Comparison of ENCODE assay signal across 18 cellular contexts in the genomic region with DNA sequence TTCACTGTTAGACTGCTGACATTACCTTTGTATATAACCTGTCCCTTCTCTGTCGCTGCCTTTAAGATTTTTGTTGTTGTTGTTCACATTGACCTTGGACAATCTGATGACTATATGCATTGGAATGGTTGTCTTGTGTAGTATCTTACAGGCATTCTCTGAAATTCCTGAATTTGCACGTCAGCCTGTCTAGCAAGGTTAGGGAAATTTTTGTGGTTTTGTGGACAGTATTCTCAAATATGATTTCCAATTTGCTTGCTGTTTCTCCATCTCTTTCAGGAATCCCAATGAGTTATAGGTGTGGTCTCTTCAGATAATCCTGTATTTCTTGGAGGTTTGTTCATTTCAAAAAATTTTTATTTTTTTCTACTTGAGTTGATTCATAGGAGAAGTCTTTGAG.
DNase-seq lines count a peak whose midpoint lies in the region; ATAC-seq and TF ChIP-seq lines count a peak whose summit lies in the region.
"Had no signal": no experiment of that assay in that cellular context is flagged by ENCODE, and none has a peak within 500 bp of the region (broad histone marks: within the 10 kb centered on the region; RNA-seq: fewer than 3 reads in every experiment).

No MANE protein-coding gene starts in this region.

- H3K27ac ChIP-seq in mammary epithelial cell (ENCODE audit: insufficient read depth, low read depth, low read length) (peak overlapping the region; percentile 70), mesenchymal stem cell (ENCODE audit: low read length, poor library complexity, severe bottlenecking) (peak overlapping the region; percentile 83)
- H3K27ac ChIP-seq: WERI-Rb-1 had no signal

- H2AFZ ChIP-seq in mammary epithelial cell (ENCODE audit: low read depth, low read length) (no peak overlapping the region), mesenchymal stem cell (ENCODE audit: low read depth, low read length) (no peak overlapping the region)

- in situ Hi-C loops in mammary epithelial cell (cut with MboI; ENCODE audit: low sequenced_read_pairs in 2 of 2): no loop called here

- H3K9me3 ChIP-seq in mammary epithelial cell (replicated peaks; ENCODE audit: insufficient read depth, low read length) (peaks cover 5% of the 10 kb centered on the region), mesenchymal stem cell (ENCODE audit: control insufficient read depth, low read length) (peaks cover 11% of the 10 kb centered on the region)

- H3K23ac ChIP-seq in mesenchymal stem cell (ENCODE audit: low read length in 2 of 2): no peak overlapping the region

- H2BK120ac ChIP-seq in mesenchymal stem cell (ENCODE audit: low read depth, low read length): no peak overlapping the region

- dilution Hi-C loops in mammary epithelial cell (cut with HindIII; ENCODE audit: low sequenced_read_pairs): no loop called here

- no peaks in the 10 kb centered on the region for H3K79me2 ChIP-seq in mammary epithelial cell (ENCODE audit: insufficient read depth, low read length)

- peaks cover 6% of the 10 kb centered on the region for H3K79me1 ChIP-seq in mesenchymal stem cell (replicated peaks; ENCODE audit: low read length, poor library complexity, severe bottlenecking)

- H3K4me1 ChIP-seq in mammary epithelial cell (ENCODE audit: insufficient read depth, low read length) (peaks cover 25% of the 10 kb centered on the region), mesenchymal stem cell (ENCODE audit: control insufficient read depth, insufficient read depth, low read depth, low read length) (peaks cover 7% of the 10 kb centered on the region)

- H3K14ac ChIP-seq in mesenchymal stem cell (ENCODE audit: low read length in 2 of 2): no peak overlapping the region

- H4K91ac ChIP-seq in mesenchymal stem cell (ENCODE audit: low read length): no peak overlapping the region

- H2AK5ac ChIP-seq in mesenchymal stem cell (ENCODE audit: low read length, severe bottlenecking): no peak overlapping the region

- BruUV-seq in mammary epithelial cell (replicated peaks; lab: Mats Ljungman, UMichigan): no TSS peak

- no peak overlapping the region for H2BK5ac ChIP-seq in mesenchymal stem cell (ENCODE audit: low read depth, low read length, poor library complexity, severe bottlenecking)

- intact Hi-C loops in mammary epithelial cell (cut with micrococcal nuclease): loop anchor here (1.0 kb wide), 1 partner anchor 9 kb away; no protein-coding TSS in a partner anchor
- intact Hi-C loops in lower leg skin (cut with DNase I; ENCODE audit: low total_unique reads): no loop called here

- peak overlapping the region; percentile 58 for H3K4me2 ChIP-seq in mammary epithelial cell (ENCODE audit: insufficient read depth, low read depth, low read length)
- H3K4me2 ChIP-seq in mesenchymal stem cell (ENCODE audit: low read length, poor library complexity, severe bottlenecking): no peak overlapping the region

- H3K4ac ChIP-seq in mesenchymal stem cell (ENCODE audit: low read depth in 1 of 2, low read length in 2 of 2): no peak overlapping the region

- H4K8ac ChIP-seq in mesenchymal stem cell (ENCODE audit: low read length): no peak overlapping the region

- no peak overlapping the region for H2BK15ac ChIP-seq in mesenchymal stem cell (ENCODE audit: low read depth, poor library complexity, severe bottlenecking)

- H3K9ac ChIP-seq in mammary epithelial cell (ENCODE audit: insufficient read depth, low read length) (no peak overlapping the region), mesenchymal stem cell (ENCODE audit: low read length) (no peak overlapping the region)

- no peak overlapping the region for H3K18ac ChIP-seq in mesenchymal stem cell (ENCODE audit: low read depth in 1 of 2, low read length in 2 of 2)

- WGBS in mammary epithelial cell (ENCODE audit: low coverage, missing lambda C conversion rate): 0% methylated on average over 2 of the region's 2 CpGs
- WGBS in mesenchymal stem cell: 5% methylated on average over 2 of the region's 2 CpGs
- WGBS in lower leg skin, 2 donors: 76 to 80% methylated on average over 2 of the region's 2 CpGs

- H2BK12ac ChIP-seq in mesenchymal stem cell (ENCODE audit: low read length in 2 of 2): no peak overlapping the region

- no peak for TF ChIP-seq POLR2A in lower leg skin (IDR thresholded peaks at IDR 0.05)

- H3K27me3 ChIP-seq in mammary epithelial cell (ENCODE audit: insufficient read depth, low read length) (no peaks in the 10 kb centered on the region), mesenchymal stem cell (ENCODE audit: control insufficient read depth in 1 of 2, insufficient read depth in 1 of 2, low read length in 2 of 2) (no peaks in the 10 kb centered on the region)

- DNase-seq in AG20443 (ENCODE audit: low spot score) (peak; percentile 69), M059J (ENCODE audit: low read depth) (peak; percentile 96), mammary epithelial cell (peak; percentile 86), mesenchymal stem cell (peak; percentile 83), lower leg skin (ENCODE audit: low spot score in 2 of 2) (no peak)
- DNase-seq: C1 segment of cervical spinal cord; effector memory CD4-positive, alpha-beta T cell; mesendoderm; NCI-H1436; NCI-H526; posterior cingulate gyrus; SIG-M5; stimulated activated CD4-positive, alpha-beta T cell treated with anti-CD3 and anti-CD28 coated beads, Interleukin-2, amount 100 ng/mL, for 24 hours; WERI-Rb-1 had no signal

- ATAC-seq in HG02938 (IDR thresholded peaks at IDR 0.05; ENCODE audit: unreplicated experiment) (no peak), HG03095 (IDR thresholded peaks at IDR 0.05; ENCODE audit: unreplicated experiment) (no peak), HG03571 (IDR thresholded peaks at IDR 0.05; ENCODE audit: unreplicated experiment) (no peak)
- ATAC-seq: stimulated activated memory B cell treated with anti-CD40 and anti-IgM and Interleukin-4, amounts not matched to agents 10 μg/mL and 1 μg/mL and 100 μg/mL, for 72 hours had no signal

- H3K4me3 ChIP-seq in mammary epithelial cell (replicated peaks in 1 of 3; ENCODE audit: insufficient read depth in 1 of 3, low read depth in 2 of 3, low read length in 3 of 3) (no peak overlapping the region), mesenchymal stem cell (ENCODE audit: insufficient read depth in 1 of 2, low read depth in 1 of 2, low read length in 2 of 2) (no peak overlapping the region), lower leg skin (ENCODE audit: low read depth, poor library complexity, severe bottlenecking) (no peak overlapping the region)

- no peaks in the 10 kb centered on the region for H3K36me3 ChIP-seq in mammary epithelial cell (ENCODE audit: insufficient read depth, low read length)
- no peaks in the 10 kb centered on the region for H3K36me3 ChIP-seq in mesenchymal stem cell (ENCODE audit: control insufficient read depth in 1 of 2, insufficient read depth in 2 of 2, low read depth in 1 of 2, low read length in 2 of 2)
- H3K36me3 ChIP-seq: WERI-Rb-1 had no signal

- no peak for TF ChIP-seq CTCF in mammary epithelial cell (conservative IDR thresholded peaks at IDR 0.05 in 1 of 2, IDR thresholded peaks at IDR 0.05 in 1 of 2; ENCODE audit: extremely low read depth in 1 of 2, insufficient read depth in 1 of 2, low read depth in 1 of 2, low read length in 2 of 2)
- no peak for TF ChIP-seq CTCF in lower leg skin (IDR thresholded peaks at IDR 0.05)

- CTCF ChIA-PET in mammary epithelial cell (lab: Charles Lee; ENCODE audit: low non-redundant PET): no interaction called here

- H4K20me1 ChIP-seq in mammary epithelial cell (ENCODE audit: insufficient read depth, low read length): no peaks in the 10 kb centered on the region

Comparison
In these comparisons a context has a peak if more than half of its experiments do, and no peak if none do; other contexts are left out.
1. DNase-seq: peak in AG20443 (single experiment), M059J (single experiment), mammary epithelial cell (single experiment) and mesenchymal stem cell (single experiment); none in lower leg skin (0 of 2).